Comparison of ENCODE assay signal across 1 cellular context in genomic region chr5:112923988-112924387, GRCh38.
TF ChIP-seq lines count a peak whose summit lies in the region.

No MANE protein-coding gene starts in this region.

TF ChIP-seq in SK-N-SH, 30 proteins besides CTCF, POLR2A, EP300 and RAD21 (continued from another document):
- TF ChIP-seq, protein P1, sequence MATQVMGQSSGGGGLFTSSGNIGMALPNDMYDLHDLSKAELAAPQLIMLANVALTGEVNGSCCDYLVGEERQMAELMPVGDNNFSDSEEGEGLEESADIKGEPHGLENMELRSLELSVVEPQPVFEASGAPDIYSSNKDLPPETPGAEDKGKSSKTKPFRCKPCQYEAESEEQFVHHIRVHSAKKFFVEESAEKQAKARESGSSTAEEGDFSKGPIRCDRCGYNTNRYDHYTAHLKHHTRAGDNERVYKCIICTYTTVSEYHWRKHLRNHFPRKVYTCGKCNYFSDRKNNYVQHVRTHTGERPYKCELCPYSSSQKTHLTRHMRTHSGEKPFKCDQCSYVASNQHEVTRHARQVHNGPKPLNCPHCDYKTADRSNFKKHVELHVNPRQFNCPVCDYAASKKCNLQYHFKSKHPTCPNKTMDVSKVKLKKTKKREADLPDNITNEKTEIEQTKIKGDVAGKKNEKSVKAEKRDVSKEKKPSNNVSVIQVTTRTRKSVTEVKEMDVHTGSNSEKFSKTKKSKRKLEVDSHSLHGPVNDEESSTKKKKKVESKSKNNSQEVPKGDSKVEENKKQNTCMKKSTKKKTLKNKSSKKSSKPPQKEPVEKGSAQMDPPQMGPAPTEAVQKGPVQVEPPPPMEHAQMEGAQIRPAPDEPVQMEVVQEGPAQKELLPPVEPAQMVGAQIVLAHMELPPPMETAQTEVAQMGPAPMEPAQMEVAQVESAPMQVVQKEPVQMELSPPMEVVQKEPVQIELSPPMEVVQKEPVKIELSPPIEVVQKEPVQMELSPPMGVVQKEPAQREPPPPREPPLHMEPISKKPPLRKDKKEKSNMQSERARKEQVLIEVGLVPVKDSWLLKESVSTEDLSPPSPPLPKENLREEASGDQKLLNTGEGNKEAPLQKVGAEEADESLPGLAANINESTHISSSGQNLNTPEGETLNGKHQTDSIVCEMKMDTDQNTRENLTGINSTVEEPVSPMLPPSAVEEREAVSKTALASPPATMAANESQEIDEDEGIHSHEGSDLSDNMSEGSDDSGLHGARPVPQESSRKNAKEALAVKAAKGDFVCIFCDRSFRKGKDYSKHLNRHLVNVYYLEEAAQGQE (IDR thresholded peaks at IDR 0.05; ENCODE audit: low read depth, low read length) = no peak
- TF ChIP-seq RXRA (IDR thresholded peaks at IDR 0.05; ENCODE audit: borderline replicate concordance, low read depth) (no peak), MEF2A (IDR thresholded peaks at IDR 0.05; ENCODE audit: borderline replicate concordance, low read depth) (no peak), POLR2AphosphoS5 (IDR thresholded peaks at IDR 0.05; ENCODE audit: low read depth, low read length) (no peak)
